9 cellular contexts compared by ENCODE assay signal in the genomic region with DNA sequence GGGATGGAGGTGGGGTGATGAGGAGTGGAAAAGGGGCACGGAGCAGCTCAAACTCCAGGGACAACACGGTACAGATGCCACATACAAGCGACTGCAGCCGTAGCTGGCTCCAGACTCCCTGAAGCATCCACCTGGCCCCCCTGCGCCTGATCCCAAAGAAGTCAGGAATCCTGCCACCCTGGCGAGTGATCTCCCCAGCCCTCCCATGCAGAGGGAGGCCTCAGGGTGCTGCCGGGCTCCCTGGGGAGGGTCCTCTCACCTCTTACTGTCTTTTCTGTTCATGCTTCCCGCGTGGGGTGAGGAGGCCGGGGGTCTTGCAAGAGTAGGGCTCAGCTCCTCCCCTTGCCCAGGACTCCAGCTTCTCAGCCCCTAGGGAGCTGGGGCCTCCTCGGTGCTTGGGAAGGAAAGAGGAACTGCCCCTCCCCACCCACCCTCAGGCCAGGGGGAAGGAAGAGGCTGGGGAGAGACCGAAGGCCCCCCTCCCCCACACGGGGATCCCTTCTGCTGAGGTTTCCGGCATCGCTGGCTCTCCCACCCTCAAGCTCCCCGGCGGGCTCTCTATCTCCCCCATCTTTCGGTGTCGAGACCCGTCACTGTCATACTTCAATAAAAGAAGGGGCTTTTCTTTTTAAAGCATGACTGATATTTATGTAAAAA. TPM values are rescaled to one million over a fixed set of nuclear protein-coding genes. Genes with fewer than 3 reads are reported as not detected.
DNase-seq lines count a peak whose midpoint lies in the region; ATAC-seq and TF ChIP-seq lines count a peak whose summit lies in the region.
"Had no signal": no experiment of that assay in that cellular context is flagged by ENCODE, and none has a peak within 500 bp of the region (broad histone marks: within the 10 kb centered on the region; RNA-seq: fewer than 3 reads in every experiment).

A gene with protein sequence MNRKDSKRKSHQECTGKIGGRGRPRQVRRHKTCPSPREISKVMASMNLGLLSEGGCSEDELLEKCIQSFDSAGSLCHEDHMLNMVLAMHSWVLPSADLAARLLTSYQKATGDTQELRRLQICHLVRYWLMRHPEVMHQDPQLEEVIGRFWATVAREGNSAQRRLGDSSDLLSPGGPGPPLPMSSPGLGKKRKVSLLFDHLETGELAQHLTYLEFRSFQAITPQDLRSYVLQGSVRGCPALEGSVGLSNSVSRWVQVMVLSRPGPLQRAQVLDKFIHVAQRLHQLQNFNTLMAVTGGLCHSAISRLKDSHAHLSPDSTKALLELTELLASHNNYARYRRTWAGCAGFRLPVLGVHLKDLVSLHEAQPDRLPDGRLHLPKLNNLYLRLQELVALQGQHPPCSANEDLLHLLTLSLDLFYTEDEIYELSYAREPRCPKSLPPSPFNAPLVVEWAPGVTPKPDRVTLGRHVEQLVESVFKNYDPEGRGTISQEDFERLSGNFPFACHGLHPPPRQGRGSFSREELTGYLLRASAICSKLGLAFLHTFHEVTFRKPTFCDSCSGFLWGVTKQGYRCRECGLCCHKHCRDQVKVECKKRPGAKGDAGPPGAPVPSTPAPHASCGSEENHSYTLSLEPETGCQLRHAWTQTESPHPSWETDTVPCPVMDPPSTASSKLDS (minus strand): TSS at position 410 of the 657 bp plus-strand sequence. CDS start 128 bp downstream, at position 282.

- H3K9ac ChIP-seq in mesendoderm (ENCODE audit: low read length): peak within 1 kb of the TSS; percentile 51

- H3K4me1 Mint-ChIP-seq in activated naive CD4-positive, alpha-beta T cell treated with anti-CD3 and anti-CD28 coated beads, Interleukin-2, amount 10 ng/mL, durations not matched to agents 7 days and 5 days: peaks cover 28% of the 10 kb centered on the region

- H3K9me3 Mint-ChIP-seq in activated naive CD4-positive, alpha-beta T cell treated with anti-CD3 and anti-CD28 coated beads, Interleukin-2, amount 10 ng/mL, durations not matched to agents 7 days and 5 days: no peaks in the 10 kb centered on the region

- peak within 1 kb of the TSS; percentile 42 for H3K18ac ChIP-seq in mesendoderm (ENCODE audit: low read length)

- H2BK15ac ChIP-seq in mesendoderm (replicated peaks; ENCODE audit: low read depth): no peak within 1 kb of the TSS

- H3K36me3 ChIP-seq in right atrium auricular region (no peaks in the 10 kb centered on the region), mesendoderm (ENCODE audit: control insufficient read depth, insufficient read depth, low read length) (no peaks in the 10 kb centered on the region), upper lobe of right lung (no peaks in the 10 kb centered on the region)

- no peaks in the 10 kb centered on the region for H3K36me3 Mint-ChIP-seq in activated naive CD4-positive, alpha-beta T cell treated with anti-CD3 and anti-CD28 coated beads, Interleukin-2, amount 10 ng/mL, durations not matched to agents 7 days and 5 days

- H3K9me3 ChIP-seq in right atrium auricular region (no peaks in the 10 kb centered on the region), upper lobe of right lung (no peaks in the 10 kb centered on the region)

- H2AK5ac ChIP-seq in mesendoderm (ENCODE audit: low read length): no peak within 1 kb of the TSS

- H3K4me3 ChIP-seq in right atrium auricular region (peak within 1 kb of the TSS in 1 of 2 donors; percentile 23), mesendoderm (ENCODE audit: low read length) (no peak within 1 kb of the TSS), upper lobe of right lung (peak within 1 kb of the TSS; percentile 36)

- H3K27me3 Mint-ChIP-seq in activated naive CD4-positive, alpha-beta T cell treated with anti-CD3 and anti-CD28 coated beads, Interleukin-2, amount 10 ng/mL, durations not matched to agents 7 days and 5 days: peaks cover 27% of the 10 kb centered on the region

- H2BK120ac ChIP-seq in mesendoderm (ENCODE audit: low read depth, low read length): no peak within 1 kb of the TSS

- H3K79me2 ChIP-seq in mesendoderm (ENCODE audit: control insufficient read depth, insufficient read depth, low read length): no peaks in the 10 kb centered on the region

- no peak for TF ChIP-seq CTCF in right atrium auricular region (IDR thresholded peaks at IDR 0.05)
- no peak for TF ChIP-seq CTCF in upper lobe of right lung (IDR thresholded peaks at IDR 0.05)

- no CpG with 5 or more reads among the region's 20 CpGs for WGBS in mesendoderm (ENCODE audit: extremely low coverage, insufficient coverage, low lambda C conversion rate)

- H3K4me2 ChIP-seq in mesendoderm (ENCODE audit: low read length): no peak within 1 kb of the TSS

- peak within 1 kb of the TSS; percentile 28 for H3K4ac ChIP-seq in mesendoderm (ENCODE audit: low read depth, low read length)

- H3K27ac ChIP-seq in right atrium auricular region (no peak within 1 kb of the TSS), mesendoderm (ENCODE audit: low read depth, low read length) (no peak within 1 kb of the TSS), upper lobe of right lung (peak within 1 kb of the TSS; percentile 58)
- H3K27ac ChIP-seq: VCaP had no signal

- peak; percentile 59 for ATAC-seq in Right ventricle myocardium inferior
- peak; percentile 88 for ATAC-seq in upper lobe of right lung

- H3K4me3 Mint-ChIP-seq in activated naive CD4-positive, alpha-beta T cell treated with anti-CD3 and anti-CD28 coated beads, Interleukin-2, amount 10 ng/mL, durations not matched to agents 7 days and 5 days: peak within 1 kb of the TSS; percentile 59

- H3K56ac ChIP-seq in mesendoderm (ENCODE audit: low read length): peak within 1 kb of the TSS; percentile 76

- CTCF ChIA-PET in activated naive CD4-positive, alpha-beta T cell treated with anti-CD3 and anti-CD28 coated beads, Interleukin-2, amount 10 ng/mL, durations not matched to agents 7 days and 5 days (lab: Charles Lee): interaction anchor here (1.6 kb wide), 2 partner anchors 9 to 22 kb away, joined by 4 to 5 read pairs; no protein-coding TSS in a partner anchor

- no peaks in the 10 kb centered on the region for H3K79me1 ChIP-seq in mesendoderm (ENCODE audit: low read length)

- no peak within 1 kb of the TSS for H4K8ac ChIP-seq in mesendoderm (ENCODE audit: low read depth, low read length)

- peak within 1 kb of the TSS; percentile 67 for H3K27ac Mint-ChIP-seq in activated naive CD4-positive, alpha-beta T cell treated with anti-CD3 and anti-CD28 coated beads, Interleukin-2, amount 10 ng/mL, durations not matched to agents 7 days and 5 days

- no peak within 1 kb of the TSS for H4K5ac ChIP-seq in mesendoderm (ENCODE audit: low read length)

- DNase-seq in Right ventricle myocardium inferior (ENCODE audit: missing footprints) (peak; percentile 85), right atrium auricular region (ENCODE audit: low spot score) (no peak), mesendoderm (peak; percentile 30), upper lobe of right lung (peak; percentile 71), NCI-H446 (lab: John Stamatoyannopoulos, UW) (no peak), NCI-H1436 treated with DMSO at 0.1 percent for 48 hours (lab: John Stamatoyannopoulos, UW) (no peak), NCI-H2081 treated with DMSO at 0.1 percent for 48 hours (lab: John Stamatoyannopoulos, UW) (no peak)
- peak; percentile 48 for DNase-seq in activated naive CD4-positive, alpha-beta T cell treated with anti-CD3 and anti-CD28 coated beads, Interleukin-2, amount 10 ng/mL, durations not matched to agents 7 days and 5 days

- H3K23ac ChIP-seq in mesendoderm (ENCODE audit: low read length): no peak within 1 kb of the TSS

- no peaks in the 10 kb centered on the region for H3K4me1 ChIP-seq in right atrium auricular region
- peaks cover 4% of the 10 kb centered on the region for H3K4me1 ChIP-seq in mesendoderm (ENCODE audit: control insufficient read depth, low read depth, low read length)
- H3K4me1 ChIP-seq in upper lobe of right lung: no peaks in the 10 kb centered on the region

- no peak within 1 kb of the TSS for H2BK5ac ChIP-seq in mesendoderm (ENCODE audit: low read length)

- H3K27me3 ChIP-seq in right atrium auricular region: no peaks in the 10 kb centered on the region
- H3K27me3 ChIP-seq in mesendoderm (ENCODE audit: insufficient read depth, low read length, poor library complexity): no peaks in the 10 kb centered on the region
- H3K27me3 ChIP-seq in upper lobe of right lung: no peaks in the 10 kb centered on the region

- intact Hi-C loops in Right ventricle myocardium inferior (cut with DNase I) (no loop called here), upper lobe of right lung (cut with DNase I) (no loop called here)

RNA-seq across cellular contexts. Expression of the gene that starts here (rescaled TPM):
- total RNA-seq in Right ventricle myocardium inferior (1.7 TPM), right atrium auricular region (1 to 10 TPM; 1.1 to 2.9 TPM), upper lobe of right lung (7.6 TPM)
- polyA plus RNA-seq in mesendoderm (2013, experiment 1 of 2): 1.0 TPM
- polyA plus RNA-seq in mesendoderm (2013, experiment 2 of 2): 0.98 TPM

Comparison
In these comparisons a context has a peak if more than half of its experiments do, and no peak if none do; other contexts are left out.
1. DNase-seq: peak in Right ventricle myocardium inferior (single experiment), activated naive CD4-positive, alpha-beta T cell treated with anti-CD3 and anti-CD28 coated beads, Interleukin-2, amount 10 ng/mL, durations not matched to agents 7 days and 5 days (single experiment), mesendoderm (single experiment) and upper lobe of right lung (single experiment); none in right atrium auricular region (single experiment), NCI-H446 (0 of 2), NCI-H1436 treated with DMSO at 0.1 percent for 48 hours (single experiment) and NCI-H2081 treated with DMSO at 0.1 percent for 48 hours (single experiment).